Comparison of ENCODE assay signal across 1 cellular context in genomic region chr2:76567478-76567877, GRCh38.
TF ChIP-seq lines count a peak whose summit lies in the region.

No MANE protein-coding gene starts in this region.

TF ChIP-seq in WTC11, 78 proteins besides CTCF, POLR2A, EP300 and RAD21 (continued from another document):
- no peak for TF ChIP-seq IRF2 (CRISPR knock-in tag; IDR thresholded peaks at IDR 0.05; ENCODE audit: borderline replicate concordance, low read depth)
TF ChIP-seq in WTC11: peak in this region for 2.
